8 cellular contexts compared by ENCODE assay signal in the genomic region with DNA sequence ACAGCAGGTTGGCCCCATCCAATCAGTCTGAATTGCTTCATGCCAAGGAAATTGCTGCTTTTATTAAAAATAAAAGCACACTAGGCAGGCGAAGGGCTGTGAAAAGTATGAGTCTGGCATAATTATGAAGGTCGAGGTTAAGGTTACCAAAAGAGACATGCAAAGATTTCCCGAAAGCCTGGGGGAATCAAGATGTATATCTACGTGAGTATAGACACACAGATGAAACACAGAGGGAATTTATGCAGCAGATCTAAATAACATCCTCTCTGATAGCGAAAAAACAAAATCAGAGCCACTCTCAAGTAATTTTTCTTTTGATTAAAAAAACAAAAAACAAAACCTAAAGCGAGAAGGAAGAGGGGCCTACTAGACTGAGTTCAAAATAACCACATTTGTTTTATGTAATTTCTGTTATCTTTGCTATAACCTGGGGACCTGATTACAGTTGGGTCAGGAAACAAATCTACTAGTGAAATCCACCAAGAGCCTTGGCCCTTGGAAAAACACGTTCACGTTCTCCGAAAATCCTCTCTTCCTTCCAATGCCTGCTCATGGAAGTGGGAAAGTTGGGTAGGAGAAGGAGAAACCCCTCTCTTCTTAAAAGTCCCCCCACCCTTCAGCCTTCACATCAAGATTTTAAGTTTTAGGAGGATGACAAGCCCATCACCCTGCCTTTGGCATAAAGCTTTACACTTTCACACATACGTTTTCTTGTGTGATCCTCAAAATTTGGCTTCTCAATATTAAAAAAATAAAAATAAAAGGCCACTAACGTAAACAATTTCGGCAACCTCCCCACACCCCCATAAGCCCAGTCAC. TPM values are rescaled to one million over a fixed set of nuclear protein-coding genes. Genes with fewer than 3 reads are reported as not detected.
DNase-seq lines count a peak whose midpoint lies in the region; ATAC-seq and TF ChIP-seq lines count a peak whose summit lies in the region.

No MANE protein-coding gene starts in this region.

- peak overlapping the region; percentile 68 for H3K9ac ChIP-seq in HCT116 (ENCODE audit: low read length)

- peak overlapping the region; percentile 88 for H3K4me2 ChIP-seq in HCT116 (ENCODE audit: low read length)

- H3K27ac Mint-ChIP-seq in activated CD8-positive, alpha-beta T cell treated with anti-CD3 and anti-CD28 coated beads for 36 hours = peak overlapping the region; percentile 96

- H3K27me3 ChIP-seq in HCT116 (ENCODE audit: insufficient read depth, low read length) (no peaks in the 10 kb centered on the region), iPS DF 6.9 (ENCODE audit: control insufficient read depth, insufficient read depth, low read length) (no peaks in the 10 kb centered on the region)

- H2AFZ ChIP-seq in HCT116 (ENCODE audit: low read depth, low read length, poor library complexity, severe bottlenecking) = peak overlapping the region; percentile 63

- H3K4me3 ChIP-seq in HCT116 (replicated peaks in 1 of 2; ENCODE audit: low read depth in 1 of 2, low read length in 2 of 2) = peak overlapping the region; percentile 70 to 78
- peak overlapping the region; percentile 94; the same call in 1 of the 2 replicates for H3K4me3 ChIP-seq in iPS DF 6.9 (ENCODE audit: low read length)
- H3K4me3 ChIP-seq in skin epidermis = peak overlapping the region; percentile 73 to 98 (median 86)

- no peaks in the 10 kb centered on the region for H3K27me3 Mint-ChIP-seq in activated CD8-positive, alpha-beta T cell treated with anti-CD3 and anti-CD28 coated beads for 36 hours

- H3K36me3 Mint-ChIP-seq in activated CD8-positive, alpha-beta T cell treated with anti-CD3 and anti-CD28 coated beads for 36 hours (ENCODE audit: low read depth) = peaks cover 63% of the 10 kb centered on the region

- intact Hi-C loops in HCT116 (cut with micrococcal nuclease) = no loop called here
- intact Hi-C loops in activated CD8-positive, alpha-beta T cell treated with anti-CD3 and anti-CD28 coated beads for 36 hours (cut with micrococcal nuclease) = loop anchor here (5.0 kb wide), 2 partner anchors 60 to 80 kb away; no protein-coding TSS in a partner anchor

- H3K4me1 ChIP-seq in HCT116 (ENCODE audit: control insufficient read depth in 1 of 2, insufficient read depth in 2 of 2, low read length in 2 of 2) = peaks cover 12 to 20% of the 10 kb centered on the region in 2 experiments
- peaks cover 3% of the 10 kb centered on the region; the same call in 1 of the 2 replicates for H3K4me1 ChIP-seq in iPS DF 6.9 (ENCODE audit: control insufficient read depth, insufficient read depth, low read length)

- TF ChIP-seq POLR2A in HCT116 (IDR thresholded peaks at IDR 0.05; ENCODE audit: borderline replicate concordance, extremely low read depth, insufficient read depth, insufficient read length) (no peak), GM18505 (IDR thresholded peaks at IDR 0.05; ENCODE audit: borderline replicate concordance, extremely low read depth, insufficient read depth, insufficient read length) (no peak)

- RAD21 ChIA-PET in HCT116 (lab: Charles Lee; ENCODE audit: low non-redundant PET in 1 of 2, low total read pairs in 2 of 2, uncharacterized antibody in 2 of 2, unreplicated experiment in 2 of 2) = no interaction called here

- no CpG with 5 or more reads among the region's 12 CpGs for WGBS in iPS DF 6.9 (ENCODE audit: insufficient coverage, insufficient read length)

- H3K36me3 ChIP-seq in HCT116 (ENCODE audit: control insufficient read depth in 1 of 2, insufficient read depth in 2 of 2, low read length in 2 of 2) (no peaks in the 10 kb centered on the region), iPS DF 6.9 (ENCODE audit: control insufficient read depth, insufficient read depth, low read length) (no peaks in the 10 kb centered on the region)

- no peak for TF ChIP-seq RAD21 in HCT116 (IDR thresholded peaks at IDR 0.05; ENCODE audit: low read depth)

- H3K79me2 ChIP-seq in HCT116 (ENCODE audit: insufficient read depth, low read length) = peaks cover 14% of the 10 kb centered on the region; the same call in 1 of the 2 replicates

- peaks cover 61% of the 10 kb centered on the region for H3K4me1 Mint-ChIP-seq in activated CD8-positive, alpha-beta T cell treated with anti-CD3 and anti-CD28 coated beads for 36 hours (ENCODE audit: low read depth)

- no peak overlapping the region for H3K27ac ChIP-seq in HCT116 (ENCODE audit: low read depth, low read length)
- no peak overlapping the region for H3K27ac ChIP-seq in iPS DF 6.9 (ENCODE audit: low read length)
- H3K27ac ChIP-seq in skin epidermis = peak overlapping the region in 18 of 21 experiments; percentile 87 to 99 (median 97)

- peaks cover 6% of the 10 kb centered on the region for H3K9me3 Mint-ChIP-seq in activated CD8-positive, alpha-beta T cell treated with anti-CD3 and anti-CD28 coated beads for 36 hours

- no peaks in the 10 kb centered on the region for H3K9me2 ChIP-seq in HCT116 (ENCODE audit: insufficient read depth)

- H3K9me3 ChIP-seq in HCT116 (ENCODE audit: control insufficient read depth in 1 of 2, insufficient read depth in 1 of 2, low read depth in 1 of 2, low read length in 2 of 2) (no peaks in the 10 kb centered on the region), iPS DF 6.9 (ENCODE audit: control insufficient read depth, insufficient read depth, low read length) (no peaks in the 10 kb centered on the region)

- CTCF ChIA-PET in HCT116 (lab: Charles Lee) = no interaction called here
- CTCF ChIA-PET in activated CD8-positive, alpha-beta T cell treated with anti-CD3 and anti-CD28 coated beads for 36 hours (lab: Charles Lee) = interaction anchor here (0.7 to 13.1 kb wide), 6 partner anchors 15 to 83 kb away, joined by 3 to 145 read pairs (median 6); no protein-coding TSS in a partner anchor

- TF ChIP-seq CTCF in HCT116 (IDR thresholded peaks at IDR 0.05 in 2 of 3, conservative IDR thresholded peaks at IDR 0.05 in 1 of 3; ENCODE audit: borderline replicate concordance in 1 of 3, insufficient read depth in 1 of 3, low read depth in 2 of 3, low read length in 2 of 3) = no peak
- TF ChIP-seq CTCF in activated CD8-positive, alpha-beta T cell treated with anti-CD3 and anti-CD28 coated beads for 36 hours (IDR thresholded peaks at IDR 0.05) = no peak

- H4K20me1 ChIP-seq in HCT116 (ENCODE audit: insufficient read depth) = no peaks in the 10 kb centered on the region

- ATAC-seq in HCT116 = no peak
- no peak for ATAC-seq in activated CD8-positive, alpha-beta T cell treated with anti-CD3 and anti-CD28 coated beads for 36 hours
- no peak for ATAC-seq in GM21529 (IDR thresholded peaks at IDR 0.05; ENCODE audit: unreplicated experiment)
- ATAC-seq in GM18505 (IDR thresholded peaks at IDR 0.05; ENCODE audit: unreplicated experiment) = no peak

- DNase-seq in HCT116 (ENCODE audit: low read depth, low spot score) (no peak), iPS DF 6.9 (ENCODE audit: low read depth, low spot score) (no peak), NCI-H1694 treated with DMSO at 0.1 percent for 48 hours (lab: John Stamatoyannopoulos, UW) (no peak)
- DNase-seq in activated CD8-positive, alpha-beta T cell treated with anti-CD3 and anti-CD28 coated beads for 36 hours = no peak
- no peak for DNase-seq in activated effector memory CD4-positive, alpha-beta T cell treated with Interleukin-2 at 50 U/mL for 16 hours

- BruUV-seq in HCT116 (replicated peaks; lab: Mats Ljungman, UMichigan) = TSS peak; percentile 54

- POLR2A ChIA-PET in HCT116 (lab: Charles Lee) = no interaction called here
- POLR2A ChIA-PET in activated CD8-positive, alpha-beta T cell treated with anti-CD3 and anti-CD28 coated beads for 36 hours (lab: Charles Lee) = interaction anchor here (0.8 to 2.1 kb wide), 10 partner anchors 11 to 202 kb away, joined by 3 to 7 read pairs (median 5); no protein-coding TSS in a partner anchor

- peak overlapping the region; percentile 85 for H3K4me3 Mint-ChIP-seq in activated CD8-positive, alpha-beta T cell treated with anti-CD3 and anti-CD28 coated beads for 36 hours

TF ChIP-seq in HCT116, 20 proteins besides CTCF, POLR2A, EP300 and RAD21 (continues in another document):
- TF ChIP-seq SIN3A (IDR thresholded peaks at IDR 0.05; ENCODE audit: low read depth) (no peak), YY1 (IDR thresholded peaks at IDR 0.05; ENCODE audit: extremely low read depth, insufficient replicate concordance, low read depth, low read length) (no peak), ZFX (IDR thresholded peaks at IDR 0.05) (no peak), TCF7L2 (IDR thresholded peaks at IDR 0.05; ENCODE audit: borderline replicate concordance, extremely low read depth, insufficient read depth, insufficient read length) (no peak), JUND (IDR thresholded peaks at IDR 0.05) (no peak), SRF (IDR thresholded peaks at IDR 0.05; ENCODE audit: low read depth) (no peak), EZH2phosphoT487 (IDR thresholded peaks at IDR 0.05; ENCODE audit: borderline replicate concordance) (no peak), SP1 (IDR thresholded peaks at IDR 0.05; ENCODE audit: low read depth) (no peak), EZH2 (IDR thresholded peaks at IDR 0.05) (no peak)
- TF ChIP-seq, protein P1, sequence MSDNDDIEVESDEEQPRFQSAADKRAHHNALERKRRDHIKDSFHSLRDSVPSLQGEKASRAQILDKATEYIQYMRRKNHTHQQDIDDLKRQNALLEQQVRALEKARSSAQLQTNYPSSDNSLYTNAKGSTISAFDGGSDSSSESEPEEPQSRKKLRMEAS (IDR thresholded peaks at IDR 0.05) = no peak
- TF ChIP-seq, protein P2, sequence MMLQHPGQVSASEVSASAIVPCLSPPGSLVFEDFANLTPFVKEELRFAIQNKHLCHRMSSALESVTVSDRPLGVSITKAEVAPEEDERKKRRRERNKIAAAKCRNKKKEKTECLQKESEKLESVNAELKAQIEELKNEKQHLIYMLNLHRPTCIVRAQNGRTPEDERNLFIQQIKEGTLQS (IDR thresholded peaks at IDR 0.05) = no peak
- TF ChIP-seq, protein P3, sequence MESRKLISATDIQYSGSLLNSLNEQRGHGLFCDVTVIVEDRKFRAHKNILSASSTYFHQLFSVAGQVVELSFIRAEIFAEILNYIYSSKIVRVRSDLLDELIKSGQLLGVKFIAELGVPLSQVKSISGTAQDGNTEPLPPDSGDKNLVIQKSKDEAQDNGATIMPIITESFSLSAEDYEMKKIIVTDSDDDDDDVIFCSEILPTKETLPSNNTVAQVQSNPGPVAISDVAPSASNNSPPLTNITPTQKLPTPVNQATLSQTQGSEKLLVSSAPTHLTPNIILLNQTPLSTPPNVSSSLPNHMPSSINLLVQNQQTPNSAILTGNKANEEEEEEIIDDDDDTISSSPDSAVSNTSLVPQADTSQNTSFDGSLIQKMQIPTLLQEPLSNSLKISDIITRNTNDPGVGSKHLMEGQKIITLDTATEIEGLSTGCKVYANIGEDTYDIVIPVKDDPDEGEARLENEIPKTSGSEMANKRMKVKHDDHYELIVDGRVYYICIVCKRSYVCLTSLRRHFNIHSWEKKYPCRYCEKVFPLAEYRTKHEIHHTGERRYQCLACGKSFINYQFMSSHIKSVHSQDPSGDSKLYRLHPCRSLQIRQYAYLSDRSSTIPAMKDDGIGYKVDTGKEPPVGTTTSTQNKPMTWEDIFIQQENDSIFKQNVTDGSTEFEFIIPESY (IDR thresholded peaks at IDR 0.05; ENCODE audit: extremely low read depth, insufficient replicate concordance, low read length) = no peak

RNA-seq across cellular contexts. Expression of a gene that starts 1.4 kb away (rescaled TPM):
- 32.0 TPM for total RNA-seq in HCT116 (2021; ENCODE audit: unreplicated experiment)
- polyA plus RNA-seq in HCT116 (2012) = 13.1 and 15.3 TPM in 2 replicates
- 100 to 1,000 TPM; 114 to 115 TPM for total RNA-seq in activated CD8-positive, alpha-beta T cell treated with anti-CD3 and anti-CD28 coated beads for 36 hours

Comparison
In these comparisons a context has a peak if more than half of its experiments do, and no peak if none do; other contexts are left out.
1. H3K27ac ChIP-seq: peak in skin epidermis (18 of 21); none in HCT116 (single experiment) and iPS DF 6.9 (single experiment).
2. Peak in every context shown above with its lines, with median percentiles within 50 percentile points of each other: H3K4me3 ChIP-seq.